8 cellular contexts compared by ENCODE assay signal in the genomic region with DNA sequence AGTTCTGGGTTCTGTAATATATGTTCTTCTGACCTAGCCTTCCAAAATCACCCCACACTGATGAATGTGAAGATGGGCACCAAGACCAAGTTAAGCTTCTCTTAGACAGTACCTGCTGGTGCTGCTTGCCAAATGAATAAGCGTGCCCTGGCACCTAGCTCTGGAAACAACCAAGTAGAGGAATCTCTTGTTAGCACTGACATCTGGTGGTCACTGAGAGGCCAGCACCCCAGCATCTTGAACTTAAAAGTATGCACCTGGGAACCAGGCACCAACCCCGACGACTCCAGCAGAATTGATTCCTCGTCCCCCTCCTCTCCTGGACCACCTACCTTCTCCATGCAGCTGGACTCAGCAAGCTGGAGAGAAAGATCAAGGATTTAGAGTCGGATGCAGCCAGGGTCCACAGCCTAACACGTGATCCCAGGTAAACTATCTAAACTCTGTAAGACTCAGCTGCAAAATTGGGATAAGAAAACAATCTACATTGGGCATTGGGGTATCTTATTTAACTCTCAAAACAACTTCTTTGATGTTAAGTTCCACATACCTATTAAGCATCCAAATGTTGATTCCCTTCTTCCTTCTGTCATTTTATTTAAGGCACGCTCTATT.
DNase-seq lines count a peak whose midpoint lies in the region; ATAC-seq and TF ChIP-seq lines count a peak whose summit lies in the region.

No MANE protein-coding gene starts in this region.

- H3K4me1 ChIP-seq in KMS-11 (ENCODE audit: low read depth, poor library complexity, severe bottlenecking) (no peaks in the 10 kb centered on the region), right lobe of liver (peaks cover 0 to 4% (median 0%) of the 10 kb centered on the region in 4 donors)

- H3K9ac ChIP-seq in KMS-11 = no peak overlapping the region

- H3K4me3 Mint-ChIP-seq in central memory CD8-positive, alpha-beta T cell = no peak overlapping the region
- H3K4me3 Mint-ChIP-seq in stimulated activated naive CD8-positive, alpha-beta T cell treated with anti-CD3 and anti-CD28 coated beads, Interleukin-15, amount 100 ng/mL, for 72 hours = no peak overlapping the region

- TF ChIP-seq CTCF in KMS-11 (conservative IDR thresholded peaks at IDR 0.05; ENCODE audit: low read depth, low read length) = peak; percentile 74
- TF ChIP-seq CTCF in right lobe of liver (IDR thresholded peaks at IDR 0.05) = peak; percentile 62 to 76 (median 72)

- no peak overlapping the region for H3K4me2 ChIP-seq in KMS-11

- H3K4me1 Mint-ChIP-seq in central memory CD8-positive, alpha-beta T cell = no peaks in the 10 kb centered on the region
- H3K4me1 Mint-ChIP-seq in stimulated activated naive CD8-positive, alpha-beta T cell treated with anti-CD3 and anti-CD28 coated beads, Interleukin-15, amount 100 ng/mL, for 72 hours = peaks cover 8% of the 10 kb centered on the region

- no peaks in the 10 kb centered on the region for H3K27me3 ChIP-seq in KMS-11 (ENCODE audit: insufficient read depth, low read depth)
- H3K27me3 ChIP-seq in right lobe of liver = no peaks in the 10 kb centered on the region

- H3K9me3 ChIP-seq in right lobe of liver = no peaks in the 10 kb centered on the region

- H3K4me3 ChIP-seq in KMS-11 (IDR thresholded peaks at IDR 0.05; ENCODE audit: insufficient read depth, low read depth, low read length) = no peak overlapping the region
- no peak overlapping the region for H3K4me3 ChIP-seq in right lobe of liver

- no peak overlapping the region for H3K27ac ChIP-seq in KMS-11
- H3K27ac ChIP-seq in right lobe of liver = no peak overlapping the region

- peak; percentile 63 for ATAC-seq in GM21529 (IDR thresholded peaks at IDR 0.05; ENCODE audit: unreplicated experiment)
- peak; percentile 43 for ATAC-seq in central memory CD8-positive, alpha-beta T cell (replicated peaks; ENCODE audit: extremely low read depth, poor library complexity, severe bottlenecking)
- ATAC-seq in right lobe of liver = peak; percentile 82 to 85 (median 84)
- ATAC-seq in stimulated activated naive CD8-positive, alpha-beta T cell treated with anti-CD3 and anti-CD28 coated beads, Interleukin-15, amount 100 ng/mL, for 72 hours = peak; percentile 66

- WGBS in right lobe of liver (ENCODE audit: insufficient coverage, low coverage, low lambda C conversion rate, missing lambda C conversion rate) = 23% methylated on average over 5 of the region's 7 CpGs

- no peak overlapping the region for H2AFZ ChIP-seq in KMS-11 (ENCODE audit: low read depth)

- H3K79me2 ChIP-seq in KMS-11 (ENCODE audit: insufficient read depth, low read depth) = no peaks in the 10 kb centered on the region

- no peaks in the 10 kb centered on the region for H3K36me3 Mint-ChIP-seq in central memory CD8-positive, alpha-beta T cell (ENCODE audit: insufficient read depth)

- peaks cover 34% of the 10 kb centered on the region for H3K27me3 Mint-ChIP-seq in central memory CD8-positive, alpha-beta T cell
- peaks cover 34% of the 10 kb centered on the region for H3K27me3 Mint-ChIP-seq in stimulated activated naive CD8-positive, alpha-beta T cell treated with anti-CD3 and anti-CD28 coated beads, Interleukin-15, amount 100 ng/mL, for 72 hours

- no peak for TF ChIP-seq POLR2A in right lobe of liver (IDR thresholded peaks at IDR 0.05)

- H4K20me1 ChIP-seq in KMS-11 (ENCODE audit: insufficient read depth) = no peaks in the 10 kb centered on the region

- DNase-seq in EL = peak; percentile 57
- peak; percentile 34 for DNase-seq in SKM-1 treated with dmso at 0.1 percent for 144 hours (lab: John Stamatoyannopoulos, UW; ENCODE audit: unreplicated experiment)
- peak in 1 of 2 donors; percentile 9 for DNase-seq in central memory CD8-positive, alpha-beta T cell (ENCODE audit: low spot score in 2 of 2)
- peak; percentile 57 to 70 (median 68) for DNase-seq in right lobe of liver
- peak; percentile 13 to 37 for DNase-seq in stimulated activated naive CD8-positive, alpha-beta T cell treated with anti-CD3 and anti-CD28 coated beads, Interleukin-15, amount 100 ng/mL, for 72 hours
- DNase-seq in globus pallidus (ENCODE audit: low spot score) = no peak

- H3K36me3 ChIP-seq in KMS-11 (ENCODE audit: insufficient read depth) (no peaks in the 10 kb centered on the region), right lobe of liver (no peaks in the 10 kb centered on the region)

- intact Hi-C loops in right lobe of liver (cut with DNase I) = loop anchor here in 1 of 2 donors (10.0 kb wide), 1 partner anchor 281 kb away; no protein-coding TSS in a partner anchor

- H3K9me3 Mint-ChIP-seq in central memory CD8-positive, alpha-beta T cell = no peaks in the 10 kb centered on the region
- H3K9me3 Mint-ChIP-seq in stimulated activated naive CD8-positive, alpha-beta T cell treated with anti-CD3 and anti-CD28 coated beads, Interleukin-15, amount 100 ng/mL, for 72 hours = no peaks in the 10 kb centered on the region

- H3K27ac Mint-ChIP-seq in central memory CD8-positive, alpha-beta T cell (ENCODE audit: low read depth) = no peak overlapping the region
- H3K27ac Mint-ChIP-seq in stimulated activated naive CD8-positive, alpha-beta T cell treated with anti-CD3 and anti-CD28 coated beads, Interleukin-15, amount 100 ng/mL, for 72 hours = peak overlapping the region in 1 of 2 donors; percentile 52
